ENCODE assay signal across 22 cellular contexts in the genomic region with DNA sequence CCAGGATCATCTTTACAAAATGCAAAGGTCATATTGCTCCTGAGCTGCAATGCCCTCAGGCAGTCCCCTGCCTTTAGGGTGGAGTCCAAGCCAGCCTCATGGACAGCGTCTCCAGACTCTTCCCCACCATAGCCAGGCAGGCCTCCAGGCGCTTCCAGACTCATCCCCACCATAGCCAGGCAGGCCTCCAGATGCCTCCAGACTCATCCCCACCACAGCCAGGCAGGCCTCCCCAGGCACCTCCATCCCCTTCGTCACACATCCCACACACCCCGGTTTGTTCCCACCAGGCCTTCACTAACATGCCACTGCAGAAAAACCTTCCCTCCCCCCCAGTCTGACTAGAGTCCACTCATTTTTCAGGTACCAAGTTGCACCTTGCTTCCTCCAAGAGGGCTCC.
"Had no signal": no experiment of that assay in that cellular context is flagged by ENCODE, and none has a peak within 500 bp of the region (broad histone marks: within the 10 kb centered on the region; RNA-seq: fewer than 3 reads in every experiment).

No MANE protein-coding gene starts in this region.

- H3K9me3 ChIP-seq: colonic mucosa, left lung, mucosa of descending colon had no signal

- H3K27me3 ChIP-seq: colonic mucosa, foreskin keratinocyte, hepatocyte had no signal

- H3K27ac ChIP-seq: colonic mucosa, esophagus muscularis mucosa, foreskin keratinocyte, gastroesophageal sphincter, heart left ventricle, hepatocyte, left lung, lower lobe of right lung had no signal

- H3K4me1 ChIP-seq: colonic mucosa, esophagus muscularis mucosa, foreskin keratinocyte, gastroesophageal sphincter, heart left ventricle, left lung, lower lobe of right lung had no signal

- H3K27ac Mint-ChIP-seq: dendritic cell treated with granulocyte-macrophage colony-stimulating factor and Interleukin-4, amounts not matched to agents 40 ng/mL and 50 ng/mL, for 4 days; effector memory CD8-positive, alpha-beta T cell; immature natural killer cell; mesothelial cell of epicardium had no signal

- H3K4me3 ChIP-seq: colonic mucosa, esophagus muscularis mucosa, gastroesophageal sphincter, heart left ventricle, hepatocyte, left lung, lower lobe of right lung, mucosa of descending colon had no signal

- H3K4me1 Mint-ChIP-seq: immature natural killer cell, mesothelial cell of epicardium had no signal

- H3K36me3 Mint-ChIP-seq: immature natural killer cell had no signal

- H3K4me3 Mint-ChIP-seq: dendritic cell treated with granulocyte-macrophage colony-stimulating factor and Interleukin-4, amounts not matched to agents 40 ng/mL and 50 ng/mL, for 4 days; effector memory CD8-positive, alpha-beta T cell; immature natural killer cell; mesothelial cell of epicardium had no signal

- ATAC-seq: effector memory CD8-positive, alpha-beta T cell; foreskin keratinocyte; gastroesophageal sphincter; heart left ventricle; left cardiac atrium; left lung; left ventricle myocardium superior; lower lobe of right lung; mucosa of descending colon had no signal

- DNase-seq: colonic mucosa; cortex of kidney; effector CD8-positive, alpha-beta T cell; effector memory CD8-positive, alpha-beta T cell; foreskin keratinocyte; heart left ventricle; hypothalamus; immature natural killer cell; islet precursor cell; left cardiac atrium; left ventricle myocardium superior; lower lobe of right lung; mesenchymal stem cell had no signal

- H3K36me3 ChIP-seq: colonic mucosa, esophagus muscularis mucosa, gastroesophageal sphincter, heart left ventricle, left lung, lower lobe of right lung had no signal

- FAIRE-seq: endothelial cell of umbilical vein, frontal cortex had no signal
